9 cellular contexts compared by ENCODE assay signal in genomic region chr21:44065428-44065827, GRCh38. TPM values are rescaled to one million over a fixed set of nuclear protein-coding genes. Genes with fewer than 3 reads are reported as not detected.
DNase-seq lines count a peak whose midpoint lies in the region; ATAC-seq and TF ChIP-seq lines count a peak whose summit lies in the region.
"Had no signal": no experiment of that assay in that cellular context is flagged by ENCODE, and none has a peak within 500 bp of the region (broad histone marks: within the 10 kb centered on the region; RNA-seq: fewer than 3 reads in every experiment).

No MANE protein-coding gene starts in this region.

- no peak for ATAC-seq in GM18502 (IDR thresholded peaks at IDR 0.05; ENCODE audit: poor library complexity, unreplicated experiment)

- H3K27me3 ChIP-seq in transverse colon = no peaks in the 10 kb centered on the region

- TF ChIP-seq EP300 in transverse colon (IDR thresholded peaks at IDR 0.05; ENCODE audit: low read depth) = no peak

- no peaks in the 10 kb centered on the region for H3K4me1 ChIP-seq in transverse colon

- H3K36me3 ChIP-seq in transverse colon = peaks cover 0 to 9% (median 0%) of the 10 kb centered on the region in 4 donors

- peak overlapping the region; percentile 26 to 46 (median 30) for H3K27ac ChIP-seq in transverse colon
- H3K27ac ChIP-seq: thoracic aorta had no signal

- no peak for TF ChIP-seq CTCF in transverse colon (IDR thresholded peaks at IDR 0.05)

- intact Hi-C loops in transverse colon (cut with DNase I; ENCODE audit: low total_unique reads) = no loop called here

- 62 to 90% methylated on average over 5 to 9 of the region's 9 CpGs for WGBS in transverse colon (ENCODE audit: low coverage in 1 of 2), 2 donors

- DNase-seq in SKM-1 treated with dmso at 0.1 percent for 144 hours (lab: John Stamatoyannopoulos, UW; ENCODE audit: unreplicated experiment) = peak; percentile 25
- DNase-seq in SKM-1 (lab: John Stamatoyannopoulos, UW; ENCODE audit: unreplicated experiment) = no peak
- peak; percentile 54 for DNase-seq in activated T-cell treated with anti-CD3 and anti-CD28 coated beads for 48 hours (ENCODE audit: low read depth)
- DNase-seq in mesenteric fat pad (ENCODE audit: low spot score) = peak; percentile 81
- peak; percentile 52 for DNase-seq in transverse colon
- DNase-seq in NCI-H2196 (lab: John Stamatoyannopoulos, UW; ENCODE audit: unreplicated experiment) = no peak
- DNase-seq in DMS79 treated with DMSO at 0.1 percent for 48 hours (lab: John Stamatoyannopoulos, UW) = no peak

- in situ Hi-C loops in transverse colon (cut with MboI; ENCODE audit: low pct_ligation_motif_present in 1 of 4, low pct_unique_long_range_greater_than_20kb in 1 of 4, low sequenced_read_pairs in 3 of 4) = no loop called here

- no peak overlapping the region for H3K4me3 ChIP-seq in transverse colon
- H3K4me3 ChIP-seq: thoracic aorta had no signal

- no peak for TF ChIP-seq POLR2A in transverse colon (IDR thresholded peaks at IDR 0.05)

- H3K9me3 ChIP-seq in transverse colon = no peaks in the 10 kb centered on the region
- H3K9me3 ChIP-seq: thoracic aorta had no signal

RNA-seq across cellular contexts. Expression of gene PWP2, which starts 41.8 kb away (rescaled TPM):
- total RNA-seq in mesenteric fat pad (3.6 TPM), transverse colon (10 to 100 TPM in 3 of 4 donors, not detected in 1; 11.9 to 19.9 (median 12.1) TPM)

RNA-seq across cellular contexts. Expression of gene TRAPPC10, which starts 53.3 kb away (rescaled TPM):
- 44.4 TPM for total RNA-seq in mesenteric fat pad
- total RNA-seq in transverse colon = 10 to 100 TPM; 71.0 to 81.5 (median 79.8) TPM

Comparison
In these comparisons a context has a peak if more than half of its experiments do, and no peak if none do; other contexts are left out.
1. DNase-seq: peak in SKM-1 treated with dmso at 0.1 percent for 144 hours (single experiment), activated T-cell treated with anti-CD3 and anti-CD28 coated beads for 48 hours (single experiment), mesenteric fat pad (single experiment) and transverse colon (single experiment); none in SKM-1 (single experiment), NCI-H2196 (single experiment) and DMS79 treated with DMSO at 0.1 percent for 48 hours (single experiment).